ENCODE assay signal across 11 cellular contexts in the genomic region with DNA sequence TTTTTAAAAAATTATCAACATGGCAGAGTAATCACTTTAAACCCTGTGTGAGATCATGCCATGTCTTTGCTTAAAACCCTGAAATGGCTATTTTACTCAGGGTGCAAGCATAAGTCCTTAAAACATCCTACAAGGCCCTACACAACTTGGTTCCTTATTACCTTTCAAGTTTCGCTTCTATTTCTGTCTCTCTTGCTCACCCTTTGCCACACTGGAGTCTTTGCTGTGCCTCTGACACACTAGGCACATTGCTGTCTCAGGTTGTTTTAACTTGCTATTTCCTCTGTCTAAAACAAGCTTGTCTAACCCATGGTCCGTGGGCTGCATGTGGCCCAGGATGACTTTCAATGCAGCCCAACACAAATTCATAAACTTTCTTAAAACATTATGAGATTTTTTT. TPM values are rescaled to one million over a fixed set of nuclear protein-coding genes. Genes with fewer than 3 reads are reported as not detected.
DNase-seq lines count a peak whose midpoint lies in the region; ATAC-seq and TF ChIP-seq lines count a peak whose summit lies in the region.
"Had no signal": no experiment of that assay in that cellular context is flagged by ENCODE, and none has a peak within 500 bp of the region (broad histone marks: within the 10 kb centered on the region; RNA-seq: fewer than 3 reads in every experiment).

No MANE protein-coding gene starts in this region.

- peaks cover 0 to 4% (median 0%) of the 10 kb centered on the region in 5 donors for H3K9me3 ChIP-seq in subcutaneous abdominal adipose tissue (ENCODE audit: control insufficient read depth in 5 of 5, low read length in 5 of 5)

- H3K36me3 Mint-ChIP-seq in activated T-cell treated with anti-CD3 and anti-CD28 coated beads, Interleukin-2, amount 50 U/mL, for 24 hours (ENCODE audit: low read depth), result no peaks in the 10 kb centered on the region
- peaks cover 3% of the 10 kb centered on the region for H3K36me3 Mint-ChIP-seq in IgD-negative memory B cell
- H3K36me3 Mint-ChIP-seq in endothelial cell (ENCODE audit: low read depth, unreplicated experiment), result peaks cover 6% of the 10 kb centered on the region

- no peak for TF ChIP-seq CTCF in endothelial cell (IDR thresholded peaks at IDR 0.05; ENCODE audit: unreplicated experiment)

- peak overlapping the region; percentile 75 for H3K27ac Mint-ChIP-seq in activated T-cell treated with anti-CD3 and anti-CD28 coated beads, Interleukin-2, amount 50 U/mL, for 24 hours
- H3K27ac Mint-ChIP-seq in IgD-negative memory B cell (peak overlapping the region in 2 of 3 donors; percentile 27 to 31), endothelial cell (ENCODE audit: unreplicated experiment) (no peak overlapping the region)

- peaks cover 3% of the 10 kb centered on the region for H3K9me3 Mint-ChIP-seq in activated T-cell treated with anti-CD3 and anti-CD28 coated beads, Interleukin-2, amount 50 U/mL, for 24 hours
- H3K9me3 Mint-ChIP-seq in IgD-negative memory B cell (peaks cover 0 to 2% (median 2%) of the 10 kb centered on the region in 3 donors), endothelial cell (ENCODE audit: unreplicated experiment) (no peaks in the 10 kb centered on the region)
- H3K9me3 Mint-ChIP-seq: activated naive CD4-positive, alpha-beta T cell treated with anti-CD3 and anti-CD28 coated beads, Interleukin-2, amount 50 U/mL, for 24 hours had no signal

- no peak for DNase-seq in activated T-cell treated with anti-CD3 and anti-CD28 coated beads, Interleukin-2, amount 50 U/mL, for 24 hours
- DNase-seq in activated T-cell treated with anti-CD3 and anti-CD28 coated beads for 4 hours (no peak), endothelial cell (ENCODE audit: low spot score) (no peak), SW480 (ENCODE audit: low spot score) (no peak)
- no peak for DNase-seq in activated CD8-positive, alpha-beta memory T cell treated with anti-CD3 and anti-CD28 coated beads, Interleukin-2, amount 50 U/mL, for 4 hours
- DNase-seq: left ventricle myocardium inferior had no signal

- peaks cover 17% of the 10 kb centered on the region for H3K4me1 Mint-ChIP-seq in activated T-cell treated with anti-CD3 and anti-CD28 coated beads, Interleukin-2, amount 50 U/mL, for 24 hours (ENCODE audit: low read depth)
- peaks cover 8 to 12% (median 11%) of the 10 kb centered on the region in 3 donors for H3K4me1 Mint-ChIP-seq in IgD-negative memory B cell
- H3K4me1 Mint-ChIP-seq in endothelial cell (ENCODE audit: unreplicated experiment), result peaks cover 21% of the 10 kb centered on the region

- H3K27me3 ChIP-seq in subcutaneous abdominal adipose tissue (ENCODE audit: control insufficient read depth in 5 of 5, insufficient read depth in 4 of 5, low read length in 5 of 5), result no peaks in the 10 kb centered on the region

- H3K4me3 Mint-ChIP-seq in activated T-cell treated with anti-CD3 and anti-CD28 coated beads, Interleukin-2, amount 50 U/mL, for 24 hours, result no peak overlapping the region
- H3K4me3 Mint-ChIP-seq in IgD-negative memory B cell (peak overlapping the region in 2 of 4 donors; percentile 2 to 44), endothelial cell (ENCODE audit: unreplicated experiment) (no peak overlapping the region)

- H3K27ac ChIP-seq in subcutaneous abdominal adipose tissue (ENCODE audit: low read depth, low read length), result peak overlapping the region; percentile 91
- H3K27ac ChIP-seq: left ventricle myocardium inferior had no signal

- peak; percentile 75 for ATAC-seq in HG02678 (IDR thresholded peaks at IDR 0.05; ENCODE audit: unreplicated experiment)

- no peak overlapping the region for H3K9ac ChIP-seq in subcutaneous abdominal adipose tissue (ENCODE audit: low read length in 5 of 5)

- H3K4me3 ChIP-seq in subcutaneous abdominal adipose tissue (ENCODE audit: low read depth in 1 of 5, low read length in 5 of 5), result no peak overlapping the region
- H3K4me3 ChIP-seq: left ventricle myocardium inferior had no signal

- H3K27me3 Mint-ChIP-seq in activated T-cell treated with anti-CD3 and anti-CD28 coated beads, Interleukin-2, amount 50 U/mL, for 24 hours, result no peaks in the 10 kb centered on the region
- H3K27me3 Mint-ChIP-seq in IgD-negative memory B cell (peaks cover 2% of the 10 kb centered on the region), endothelial cell (ENCODE audit: unreplicated experiment) (no peaks in the 10 kb centered on the region)
- H3K27me3 Mint-ChIP-seq: activated naive CD4-positive, alpha-beta T cell treated with anti-CD3 and anti-CD28 coated beads, Interleukin-2, amount 50 U/mL, for 24 hours had no signal

- no peaks in the 10 kb centered on the region for H3K36me3 ChIP-seq in subcutaneous abdominal adipose tissue (ENCODE audit: control insufficient read depth in 5 of 5, insufficient read depth in 5 of 5, low read length in 5 of 5)
- H3K36me3 ChIP-seq: left ventricle myocardium inferior had no signal

- H3K4me1 ChIP-seq in subcutaneous abdominal adipose tissue (ENCODE audit: control insufficient read depth in 5 of 5, insufficient read depth in 5 of 5, low read length in 5 of 5), result peaks cover 0 to 31% (median 15%) of the 10 kb centered on the region in 5 donors
- H3K4me1 ChIP-seq: left ventricle myocardium inferior had no signal

RNA-seq across cellular contexts. Expression of gene KIAA0408, which starts 55.6 kb away (rescaled TPM):
- 0.76 TPM for polyA plus RNA-seq in IgD-negative memory B cell
- total RNA-seq in endothelial cell (ENCODE audit: unreplicated experiment), result 6.4 TPM
- total RNA-seq: endothelial cell of umbilical vein had no signal
- polyA plus RNA-seq: endothelial cell of umbilical vein had no signal
